In the genomic region with DNA sequence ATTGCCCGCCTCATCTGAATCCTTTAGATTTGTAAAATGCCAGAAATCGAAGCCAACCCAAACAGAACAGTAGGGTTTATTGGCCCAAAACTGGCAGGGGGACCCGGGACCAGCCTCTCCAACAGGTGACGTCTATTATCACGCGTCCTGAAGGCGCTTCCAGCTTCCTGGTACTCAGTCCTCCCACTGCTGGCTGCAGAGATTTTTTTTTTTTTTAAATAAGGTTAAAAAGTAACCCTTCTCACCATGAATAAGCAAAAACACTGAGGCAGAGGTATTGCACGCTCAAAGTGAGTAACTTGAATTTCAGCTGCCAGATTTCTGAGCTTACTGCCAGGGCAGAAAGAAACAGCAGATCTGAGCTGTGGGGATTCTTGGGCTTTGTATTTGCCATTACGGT, we compare ENCODE assay signal across 1 cellular context.
A peak's percentile ranks its signal among the peaks of the same experiment; 100 is the strongest.
TF ChIP-seq lines count a peak whose summit lies in the region.

No MANE protein-coding gene starts in this region.

TF ChIP-seq in liver, 16 proteins besides CTCF, POLR2A, EP300 and RAD21 (continued from another document):
- TF ChIP-seq, protein P1, sequence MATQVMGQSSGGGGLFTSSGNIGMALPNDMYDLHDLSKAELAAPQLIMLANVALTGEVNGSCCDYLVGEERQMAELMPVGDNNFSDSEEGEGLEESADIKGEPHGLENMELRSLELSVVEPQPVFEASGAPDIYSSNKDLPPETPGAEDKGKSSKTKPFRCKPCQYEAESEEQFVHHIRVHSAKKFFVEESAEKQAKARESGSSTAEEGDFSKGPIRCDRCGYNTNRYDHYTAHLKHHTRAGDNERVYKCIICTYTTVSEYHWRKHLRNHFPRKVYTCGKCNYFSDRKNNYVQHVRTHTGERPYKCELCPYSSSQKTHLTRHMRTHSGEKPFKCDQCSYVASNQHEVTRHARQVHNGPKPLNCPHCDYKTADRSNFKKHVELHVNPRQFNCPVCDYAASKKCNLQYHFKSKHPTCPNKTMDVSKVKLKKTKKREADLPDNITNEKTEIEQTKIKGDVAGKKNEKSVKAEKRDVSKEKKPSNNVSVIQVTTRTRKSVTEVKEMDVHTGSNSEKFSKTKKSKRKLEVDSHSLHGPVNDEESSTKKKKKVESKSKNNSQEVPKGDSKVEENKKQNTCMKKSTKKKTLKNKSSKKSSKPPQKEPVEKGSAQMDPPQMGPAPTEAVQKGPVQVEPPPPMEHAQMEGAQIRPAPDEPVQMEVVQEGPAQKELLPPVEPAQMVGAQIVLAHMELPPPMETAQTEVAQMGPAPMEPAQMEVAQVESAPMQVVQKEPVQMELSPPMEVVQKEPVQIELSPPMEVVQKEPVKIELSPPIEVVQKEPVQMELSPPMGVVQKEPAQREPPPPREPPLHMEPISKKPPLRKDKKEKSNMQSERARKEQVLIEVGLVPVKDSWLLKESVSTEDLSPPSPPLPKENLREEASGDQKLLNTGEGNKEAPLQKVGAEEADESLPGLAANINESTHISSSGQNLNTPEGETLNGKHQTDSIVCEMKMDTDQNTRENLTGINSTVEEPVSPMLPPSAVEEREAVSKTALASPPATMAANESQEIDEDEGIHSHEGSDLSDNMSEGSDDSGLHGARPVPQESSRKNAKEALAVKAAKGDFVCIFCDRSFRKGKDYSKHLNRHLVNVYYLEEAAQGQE (IDR thresholded peaks at IDR 0.05) = peak; percentile 82
- peak; percentile 79 to 91 for TF ChIP-seq RXRA (IDR thresholded peaks at IDR 0.05)
- TF ChIP-seq FOXA1 (IDR thresholded peaks at IDR 0.05) = peak; percentile 47
- TF ChIP-seq NR2F2 (IDR thresholded peaks at IDR 0.05) = peak; percentile 46
- peak; percentile 60 to 86 for TF ChIP-seq JUND (IDR thresholded peaks at IDR 0.05)
- TF ChIP-seq EGR1 (IDR thresholded peaks at IDR 0.05; ENCODE audit: low read depth in 2 of 2) = peak in 1 of 2 donors; percentile 79
- TF ChIP-seq SP1 (IDR thresholded peaks at IDR 0.05) = peak; percentile 87
- peak; percentile 70 to 78 for TF ChIP-seq HNF4A (conservative IDR thresholded peaks at IDR 0.05)
- TF ChIP-seq, protein P2, sequence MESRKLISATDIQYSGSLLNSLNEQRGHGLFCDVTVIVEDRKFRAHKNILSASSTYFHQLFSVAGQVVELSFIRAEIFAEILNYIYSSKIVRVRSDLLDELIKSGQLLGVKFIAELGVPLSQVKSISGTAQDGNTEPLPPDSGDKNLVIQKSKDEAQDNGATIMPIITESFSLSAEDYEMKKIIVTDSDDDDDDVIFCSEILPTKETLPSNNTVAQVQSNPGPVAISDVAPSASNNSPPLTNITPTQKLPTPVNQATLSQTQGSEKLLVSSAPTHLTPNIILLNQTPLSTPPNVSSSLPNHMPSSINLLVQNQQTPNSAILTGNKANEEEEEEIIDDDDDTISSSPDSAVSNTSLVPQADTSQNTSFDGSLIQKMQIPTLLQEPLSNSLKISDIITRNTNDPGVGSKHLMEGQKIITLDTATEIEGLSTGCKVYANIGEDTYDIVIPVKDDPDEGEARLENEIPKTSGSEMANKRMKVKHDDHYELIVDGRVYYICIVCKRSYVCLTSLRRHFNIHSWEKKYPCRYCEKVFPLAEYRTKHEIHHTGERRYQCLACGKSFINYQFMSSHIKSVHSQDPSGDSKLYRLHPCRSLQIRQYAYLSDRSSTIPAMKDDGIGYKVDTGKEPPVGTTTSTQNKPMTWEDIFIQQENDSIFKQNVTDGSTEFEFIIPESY (IDR thresholded peaks at IDR 0.05) = peak; percentile 84
